Comparison of ENCODE assay signal across 9 cellular contexts in genomic region chr20:51985013-51985415, GRCh38.
DNase-seq lines count a peak whose midpoint lies in the region; ATAC-seq and TF ChIP-seq lines count a peak whose summit lies in the region.
"Had no signal": no experiment of that assay in that cellular context is flagged by ENCODE, and none has a peak within 500 bp of the region (broad histone marks: within the 10 kb centered on the region; RNA-seq: fewer than 3 reads in every experiment).

No MANE protein-coding gene starts in this region.

- ATAC-seq in HG02610 (IDR thresholded peaks at IDR 0.05; ENCODE audit: unreplicated experiment), result no peak

- H3K36me3 ChIP-seq in BJ (ENCODE audit: control insufficient read depth, insufficient read depth, low read length), result no peaks in the 10 kb centered on the region

- CTCF ChIA-PET in BJ (lab: Yijun Ruan, JAX), result interaction anchor here (0.9 to 1.2 kb wide), 2 partner anchors 19 to 185 kb away, joined by 5 to 6 read pairs; no protein-coding TSS in a partner anchor

- DNase-seq in BJ (ENCODE audit: low read depth) (peak; percentile 99), NCI-H69 (lab: John Stamatoyannopoulos, UW) (peak; percentile 60), epithelial cell of proximal tubule (ENCODE audit: low read depth) (peak; percentile 76), myocyte (ENCODE audit: low read depth) (peak; percentile 72), retina (no peak)
- DNase-seq in stimulated activated naive CD4-positive, alpha-beta T cell treated with Interleukin-2 at 50 U/mL for 16 hours (lab: John Stamatoyannopoulos, UW), result no peak
- DNase-seq in activated naive CD4-positive, alpha-beta T cell (lab: John Stamatoyannopoulos, UW), result no peak
- DNase-seq: NCI-H1092 treated with DMSO at 0.1 percent for 48 hours had no signal

- TF ChIP-seq CTCF in BJ (IDR thresholded peaks at IDR 0.05; ENCODE audit: insufficient read depth, low read depth, low read length) (no peak), epithelial cell of proximal tubule (conservative IDR thresholded peaks at IDR 0.05; ENCODE audit: low read depth, low read length) (no peak)

- no peaks in the 10 kb centered on the region for H3K27me3 ChIP-seq in BJ (ENCODE audit: control insufficient read depth, insufficient read depth, low read length)

- POLR2A ChIA-PET in BJ (lab: Charles Lee), result no interaction called here

- H3K4me3 ChIP-seq in BJ (ENCODE audit: low read depth, low read length) (no peak overlapping the region), epithelial cell of proximal tubule (ENCODE audit: low read depth, low read length) (no peak overlapping the region)

Comparison
In these comparisons a context has a peak if more than half of its experiments do, and no peak if none do; other contexts are left out.
1. DNase-seq: peak in BJ (single experiment), NCI-H69 (single experiment), epithelial cell of proximal tubule (single experiment) and myocyte (single experiment); none in stimulated activated naive CD4-positive, alpha-beta T cell treated with Interleukin-2 at 50 U/mL for 16 hours (single experiment), retina (single experiment) and activated naive CD4-positive, alpha-beta T cell (0 of 4).